9 cellular contexts compared by ENCODE assay signal in the genomic region with DNA sequence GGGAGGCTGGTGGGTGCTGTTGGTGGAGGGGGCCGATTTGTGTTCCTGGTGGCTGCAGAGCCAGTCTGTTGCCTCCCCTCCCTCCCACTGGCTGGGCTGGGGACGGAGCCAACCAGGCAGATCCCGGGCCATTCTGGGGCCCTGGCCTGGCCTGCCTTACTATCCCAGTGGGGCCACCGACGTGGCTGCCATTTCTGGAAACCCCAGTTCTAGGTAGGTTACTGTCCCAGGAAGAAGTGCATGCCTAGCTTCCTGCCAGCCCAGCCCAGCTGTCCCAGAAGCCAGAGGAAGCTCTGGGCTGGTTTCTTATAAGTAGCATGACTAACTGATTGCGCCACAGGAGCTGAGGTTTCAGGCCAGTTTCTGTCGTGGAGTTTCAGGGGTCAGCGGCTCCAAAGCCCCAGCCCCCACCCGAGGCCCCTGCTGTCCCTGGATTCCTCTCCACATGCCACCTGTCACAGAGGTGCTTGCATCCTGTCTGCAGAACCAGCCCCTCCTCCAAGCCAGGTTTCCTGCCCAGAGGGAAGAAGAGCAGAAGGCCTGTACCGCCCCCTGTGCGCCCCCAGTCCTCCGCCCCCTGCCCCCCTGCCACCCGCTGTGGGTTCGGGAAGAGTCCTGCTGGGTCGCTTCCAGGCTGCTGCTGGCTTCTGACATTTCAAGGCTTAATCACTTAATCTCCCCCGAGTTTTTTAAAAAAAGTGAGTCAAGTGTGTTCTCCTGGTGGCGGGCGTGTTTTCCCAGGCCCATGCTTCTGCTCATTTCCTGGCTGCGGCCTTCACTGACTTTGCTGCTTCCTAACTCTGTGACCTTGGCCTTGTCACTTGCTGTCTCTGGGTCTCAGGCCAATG. TPM values are rescaled to one million over a fixed set of nuclear protein-coding genes. Genes with fewer than 3 reads are reported as not detected.
DNase-seq lines count a peak whose midpoint lies in the region; ATAC-seq, FAIRE-seq and TF ChIP-seq lines count a peak whose summit lies in the region.
"Had no signal": no experiment of that assay in that cellular context is flagged by ENCODE, and none has a peak within 500 bp of the region (broad histone marks: within the 10 kb centered on the region; RNA-seq: fewer than 3 reads in every experiment).

No MANE protein-coding gene starts in this region.

- DNase-seq in GM12892 (ENCODE audit: insufficient read length) (peak; percentile 36), MV-4-11 (lab: John Stamatoyannopoulos, UW) (peak; percentile 97), transverse colon (peak; percentile 77), OCI-M2 (lab: John Stamatoyannopoulos, UW; ENCODE audit: unreplicated experiment) (no peak)
- DNase-seq in activated CD8-positive, alpha-beta memory T cell treated with anti-CD3 and anti-CD28 coated beads, Interleukin-2, amount 50 U/mL, for 4 hours, result peak; percentile 38

- H3K27ac ChIP-seq in muscle layer of duodenum (ENCODE audit: low read length), result peak overlapping the region; percentile 94
- peak overlapping the region; percentile 93 to 99 (median 99) for H3K27ac ChIP-seq in transverse colon
- H3K27ac ChIP-seq: VCaP had no signal

- peak; percentile 85 for ATAC-seq in esophagus mucosa
- ATAC-seq in GM18519 (IDR thresholded peaks at IDR 0.05; ENCODE audit: low FRiP score, unreplicated experiment), result no peak

- H3K9me3 ChIP-seq in muscle layer of duodenum (ENCODE audit: control insufficient read depth in 1 of 2, low read length in 2 of 2) (no peaks in the 10 kb centered on the region), transverse colon (no peaks in the 10 kb centered on the region)

- TF ChIP-seq EP300 in transverse colon (IDR thresholded peaks at IDR 0.05; ENCODE audit: low read depth), result peak; percentile 87

- in situ Hi-C loops in transverse colon (cut with MboI; ENCODE audit: low pct_ligation_motif_present in 1 of 4, low pct_unique_long_range_greater_than_20kb in 1 of 4, low sequenced_read_pairs in 3 of 4), result loop anchor here in 2 of 4 donors (25.0 kb wide), 1 partner anchor 90 kb away; no protein-coding TSS in a partner anchor

- H3K4me1 ChIP-seq in muscle layer of duodenum (ENCODE audit: control insufficient read depth in 1 of 2, insufficient read depth in 2 of 2, low read length in 2 of 2) (peaks cover 16 to 32% of the 10 kb centered on the region in 2 donors), transverse colon (peaks cover 57 to 96% (median 74%) of the 10 kb centered on the region in 4 donors)

- intact Hi-C loops in transverse colon (cut with DNase I; ENCODE audit: low total_unique reads), result no loop called here

- no peaks in the 10 kb centered on the region for H3K27me3 ChIP-seq in muscle layer of duodenum (ENCODE audit: low read depth, low read length)
- no peaks in the 10 kb centered on the region for H3K27me3 ChIP-seq in transverse colon

- 36 to 47% methylated on average over 4 to 17 of the region's 19 CpGs for WGBS in transverse colon (ENCODE audit: low coverage in 1 of 2), 2 donors

- TF ChIP-seq POLR2A in GM12892 (IDR thresholded peaks at IDR 0.05; ENCODE audit: low read depth, low read length) (no peak), transverse colon (IDR thresholded peaks at IDR 0.05) (no peak)

- H3K4me3 ChIP-seq in muscle layer of duodenum (ENCODE audit: low read depth in 1 of 2, low read length in 2 of 2) (peak overlapping the region in 1 of 2 donors; percentile 53), transverse colon (no peak overlapping the region)

- no peak for FAIRE-seq in GM12892 (lab: Jason Lieb, UNC)

- TF ChIP-seq CTCF in transverse colon (IDR thresholded peaks at IDR 0.05), result no peak

- H3K36me3 ChIP-seq in muscle layer of duodenum (ENCODE audit: control insufficient read depth in 1 of 2, insufficient read depth in 2 of 2, low read length in 2 of 2) (no peaks in the 10 kb centered on the region), transverse colon (peaks cover 0 to 12% (median 0%) of the 10 kb centered on the region in 4 donors)

RNA-seq across cellular contexts. Expression of a gene that starts 13.2 kb away (rescaled TPM):
- 18.8 TPM for polyA plus RNA-seq in GM12892 (2012; ENCODE audit: missing spikeins)
- total RNA-seq in esophagus mucosa, result 119 TPM
- 100 to 1,000 TPM; 106 to 235 (median 156) TPM for total RNA-seq in transverse colon

RNA-seq across cellular contexts. Expression of a gene that starts 58.4 kb away (rescaled TPM):
- 51.9 TPM for polyA plus RNA-seq in GM12892 (2012; ENCODE audit: missing spikeins)
- total RNA-seq in esophagus mucosa, result 46.8 TPM
- 10 to 100 TPM in 3 of 4 donors, 1 to 10 TPM in 1; 6.2 to 90.8 (median 27.2) TPM for total RNA-seq in transverse colon
